ENCODE assay signal across 8 cellular contexts in the genomic region with DNA sequence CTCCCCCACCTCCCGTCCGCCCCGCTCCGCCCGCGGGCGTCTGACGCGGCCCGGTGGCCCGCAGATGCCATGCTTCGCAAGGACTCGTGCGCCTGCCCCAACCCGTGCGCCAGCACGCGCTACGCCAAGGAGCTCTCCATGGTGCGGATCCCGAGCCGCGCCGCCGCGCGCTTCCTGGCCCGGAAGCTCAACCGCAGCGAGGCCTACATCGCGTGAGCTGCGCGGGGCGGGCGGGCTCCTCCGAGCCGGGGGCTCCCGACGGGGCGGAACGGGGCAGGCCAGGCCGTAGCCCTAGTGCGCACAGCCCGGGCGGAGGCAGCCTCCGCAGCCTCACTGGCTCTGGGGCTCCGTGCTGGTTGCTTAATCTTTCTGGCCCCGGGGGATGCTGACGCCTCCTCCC. TPM values are rescaled to one million over a fixed set of nuclear protein-coding genes. Genes with fewer than 3 reads are reported as not detected.
A peak's percentile ranks its signal among the peaks of the same experiment; 100 is the strongest.
DNase-seq lines count a peak whose midpoint lies in the region; ATAC-seq and TF ChIP-seq lines count a peak whose summit lies in the region.

No MANE protein-coding gene starts in this region.

- no peak overlapping the region for H3K27ac ChIP-seq in Karpas-422 (ENCODE audit: low read length)
- no peak overlapping the region for H3K27ac ChIP-seq in osteoblast (ENCODE audit: low read depth, low read length)

- ATAC-seq in GM21526 (IDR thresholded peaks at IDR 0.05; ENCODE audit: low FRiP score, unreplicated experiment) (no peak), HG02884 (IDR thresholded peaks at IDR 0.05; ENCODE audit: unreplicated experiment) (no peak), GM19467 (IDR thresholded peaks at IDR 0.05; ENCODE audit: unreplicated experiment) (no peak), GM21717 (IDR thresholded peaks at IDR 0.05; ENCODE audit: unreplicated experiment) (no peak)

- H3K79me2 ChIP-seq in Karpas-422 (ENCODE audit: low read length) (no peaks in the 10 kb centered on the region), osteoblast (ENCODE audit: insufficient read depth, low read length) (no peaks in the 10 kb centered on the region)

- no peaks in the 10 kb centered on the region for H3K4me1 ChIP-seq in Karpas-422 (ENCODE audit: low read length)
- peaks cover 12% of the 10 kb centered on the region for H3K4me1 ChIP-seq in osteoblast (ENCODE audit: insufficient read depth, low read length)

- no peaks in the 10 kb centered on the region for H3K9me2 ChIP-seq in Karpas-422 (replicated peaks; ENCODE audit: insufficient read depth, low read length)

- no peaks in the 10 kb centered on the region for H3K9me3 ChIP-seq in Karpas-422 (ENCODE audit: low read length)
- no peaks in the 10 kb centered on the region for H3K9me3 ChIP-seq in osteoblast (ENCODE audit: low read depth, low read length)

- no peak overlapping the region for H2AFZ ChIP-seq in Karpas-422 (ENCODE audit: low read length)
- H2AFZ ChIP-seq in osteoblast (ENCODE audit: low read length) = no peak overlapping the region

- no peaks in the 10 kb centered on the region for H4K20me1 ChIP-seq in Karpas-422 (ENCODE audit: insufficient read depth, low read depth, low read length)
- peaks cover 12% of the 10 kb centered on the region for H4K20me1 ChIP-seq in osteoblast (ENCODE audit: insufficient read depth, low read length)

- H3K9ac ChIP-seq in Karpas-422 (ENCODE audit: low read length) = no peak overlapping the region

- DNase-seq in Karpas-422 (peak; percentile 76), activated T-cell treated with anti-CD3 and anti-CD28 coated beads for 4 hours (peak; percentile 15), fibroblast of gingiva (ENCODE audit: low read depth) (peak; percentile 67), osteoblast (ENCODE audit: insufficient read length, low spot score, missing footprints) (peak; percentile 98)

- H3K4me2 ChIP-seq in Karpas-422 (ENCODE audit: low read depth, low read length, poor library complexity, severe bottlenecking) = no peak overlapping the region
- peak overlapping the region; percentile 48 for H3K4me2 ChIP-seq in osteoblast (ENCODE audit: insufficient read depth, low read length)

- TF ChIP-seq CTCF in osteoblast (IDR thresholded peaks at IDR 0.05; ENCODE audit: extremely low read depth, low read depth, low read length) = no peak

- H3K36me3 ChIP-seq in Karpas-422 (ENCODE audit: insufficient read depth, low read length) (no peaks in the 10 kb centered on the region), osteoblast (ENCODE audit: insufficient read depth, low read length) (peaks cover 4% of the 10 kb centered on the region)

- no peak overlapping the region for H3K4me3 ChIP-seq in Karpas-422 (ENCODE audit: low read length)
- no peak overlapping the region for H3K4me3 ChIP-seq in osteoblast (ENCODE audit: insufficient read depth, low read length)

- H3K27me3 ChIP-seq in Karpas-422 (ENCODE audit: low read length) = no peaks in the 10 kb centered on the region
- H3K27me3 ChIP-seq in osteoblast (ENCODE audit: insufficient read depth, low read length) = no peaks in the 10 kb centered on the region

RNA-seq across cellular contexts. Expression of a gene that starts 2.8 kb away (rescaled TPM):
- 4.5 and 6.2 TPM in 2 replicates for total RNA-seq in Karpas-422 (2014; rRNA removed; shearing (Covaris generic); ENCODE audit: low replicate concordance)
- total RNA-seq in osteoblast = under 0.01 and 0.29 TPM in 2 replicates

RNA-seq across cellular contexts. Expression of a gene that starts 6.6 kb away (rescaled TPM):
- 13.6 and 33.0 TPM in 2 replicates for total RNA-seq in Karpas-422 (2014; rRNA removed; shearing (Covaris generic); ENCODE audit: low replicate concordance)
- 15.9 and 17.0 TPM in 2 replicates for total RNA-seq in osteoblast

RNA-seq across cellular contexts. Expression of a gene that starts 8.3 kb away (rescaled TPM):
- total RNA-seq in Karpas-422 (2014; rRNA removed; shearing (Covaris generic); ENCODE audit: low replicate concordance) = 35.1 and 113 TPM in 2 replicates
- 52.2 and 61.5 TPM in 2 replicates for total RNA-seq in osteoblast

RNA-seq across cellular contexts. Expression of a gene that starts 22.9 kb away (rescaled TPM):
- 19.0 and 27.1 TPM in 2 replicates for total RNA-seq in Karpas-422 (2014; rRNA removed; shearing (Covaris generic); ENCODE audit: low replicate concordance)
- total RNA-seq in osteoblast = 32.6 and 35.1 TPM in 2 replicates

RNA-seq across cellular contexts. Expression of a gene that starts 26.8 kb away (rescaled TPM):
- total RNA-seq in Karpas-422 (2014; rRNA removed; shearing (Covaris generic); ENCODE audit: low replicate concordance) = 0.78 and 1.6 TPM in 2 replicates
- not detected in 2 replicates for total RNA-seq in osteoblast

Comparison
In these comparisons a context has a peak if more than half of its experiments do, and no peak if none do; other contexts are left out.
1. DNase-seq: peak in every context shown above with its lines; median percentile 98 in osteoblast; 76 in Karpas-422; 67 in fibroblast of gingiva; 15 in activated T-cell treated with anti-CD3 and anti-CD28 coated beads for 4 hours.